8 cellular contexts compared by ENCODE assay signal in the genomic region with DNA sequence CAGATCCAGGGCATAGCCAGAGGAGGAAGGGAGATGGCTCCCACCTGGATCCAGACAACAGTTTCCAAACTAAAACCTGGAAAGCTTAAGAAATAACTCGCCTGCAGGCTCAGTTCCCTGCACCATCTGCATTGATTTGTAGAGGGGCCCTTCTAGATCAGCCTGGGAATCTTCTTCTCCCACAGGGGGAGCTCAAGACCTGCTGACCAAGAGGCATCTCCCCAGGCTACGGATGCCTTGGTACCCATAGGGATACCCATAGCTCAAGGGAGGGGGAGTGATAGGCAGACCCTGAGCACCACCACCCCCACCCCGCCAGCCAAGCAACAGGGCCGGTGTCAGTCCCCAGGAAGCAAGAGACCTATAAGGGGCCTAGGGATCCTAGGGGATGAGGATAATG. TPM values are rescaled to one million over a fixed set of nuclear protein-coding genes. Genes with fewer than 3 reads are reported as not detected.
A peak's percentile ranks its signal among the peaks of the same experiment; 100 is the strongest.
DNase-seq lines count a peak whose midpoint lies in the region; ATAC-seq and TF ChIP-seq lines count a peak whose summit lies in the region.

No MANE protein-coding gene starts in this region.

- TF ChIP-seq POLR2A in prostate gland (IDR thresholded peaks at IDR 0.05): no peak

- H3K4me3 ChIP-seq in Loucy (ENCODE audit: low read length, poor library complexity, severe bottlenecking) (no peak overlapping the region), astrocyte of the spinal cord (ENCODE audit: low read depth, low read length) (no peak overlapping the region), prostate gland (no peak overlapping the region)

- no peak overlapping the region for H3K27ac Mint-ChIP-seq in osteocyte (ENCODE audit: unreplicated experiment)

- no peaks in the 10 kb centered on the region for H3K4me1 Mint-ChIP-seq in osteocyte (ENCODE audit: unreplicated experiment)

- H3K4me3 Mint-ChIP-seq in osteocyte (ENCODE audit: unreplicated experiment): no peak overlapping the region

- peaks cover 40% of the 10 kb centered on the region for H3K27me3 Mint-ChIP-seq in osteocyte (ENCODE audit: unreplicated experiment)

- H4K20me1 ChIP-seq in Loucy (ENCODE audit: insufficient read depth, low read length, poor library complexity, severe bottlenecking): no peaks in the 10 kb centered on the region

- no peak for DNase-seq in AG09319 (ENCODE audit: extremely low read depth, low read depth)
- DNase-seq in GM13976 (ENCODE audit: low spot score): peak; percentile 24
- DNase-seq in astrocyte of the spinal cord (ENCODE audit: low read depth, low spot score): peak; percentile 22
- no peak for DNase-seq in osteocyte (ENCODE audit: extremely low spot score, unreplicated experiment)
- no peak for DNase-seq in prostate gland (ENCODE audit: low spot score)

- in situ Hi-C loops in GM13976 (cut with MboI; ENCODE audit: low sequenced_read_pairs, unreplicated experiment): no loop called here
- in situ Hi-C loops in astrocyte of the spinal cord (cut with HindIII; ENCODE audit: low sequenced_read_pairs): no loop called here

- no peak for ATAC-seq in HG02763 (IDR thresholded peaks at IDR 0.05; ENCODE audit: unreplicated experiment)
- ATAC-seq in HG03045 (IDR thresholded peaks at IDR 0.05; ENCODE audit: unreplicated experiment): no peak

- H3K9me3 ChIP-seq in Loucy (ENCODE audit: insufficient read depth, low read depth, low read length): no peaks in the 10 kb centered on the region
- no peaks in the 10 kb centered on the region for H3K9me3 ChIP-seq in prostate gland

- H3K36me3 ChIP-seq in Loucy (ENCODE audit: insufficient read depth, low read length) (no peaks in the 10 kb centered on the region), prostate gland (no peaks in the 10 kb centered on the region)

- H3F3A ChIP-seq in Loucy (ENCODE audit: low read depth): no peaks in the 10 kb centered on the region

- no peaks in the 10 kb centered on the region for H3K9me2 ChIP-seq in Loucy (replicated peaks; ENCODE audit: low read depth, low read length)

- TF ChIP-seq CTCF in AG09319 (IDR thresholded peaks at IDR 0.05; ENCODE audit: low read depth, low read length) (peak; percentile 38), GM13976 (IDR thresholded peaks at IDR 0.05; ENCODE audit: borderline replicate concordance, control extremely low read depth, extremely low read depth, insufficient read depth, missing control alignments) (peak; percentile 36), Loucy (conservative IDR thresholded peaks at IDR 0.05; ENCODE audit: low read length) (peak; percentile 68), astrocyte of the spinal cord (IDR thresholded peaks at IDR 0.05; ENCODE audit: low read depth, low read length) (peak; percentile 54), osteocyte (IDR thresholded peaks at IDR 0.05) (peak; percentile 39), prostate gland (IDR thresholded peaks at IDR 0.05) (no peak)

- H3K4me1 ChIP-seq in Loucy (ENCODE audit: insufficient read depth, low read length, poor library complexity, severe bottlenecking) (peaks cover 4% of the 10 kb centered on the region), prostate gland (replicated peaks) (no peaks in the 10 kb centered on the region)

- H3K27me3 ChIP-seq in Loucy (ENCODE audit: insufficient read depth, low read length, poor library complexity, severe bottlenecking) (no peaks in the 10 kb centered on the region), prostate gland (replicated peaks; ENCODE audit: insufficient read depth) (no peaks in the 10 kb centered on the region)

- H3K9ac ChIP-seq in Loucy (ENCODE audit: low read depth, low read length, poor library complexity, severe bottlenecking): no peak overlapping the region

- H2AFZ ChIP-seq in Loucy (ENCODE audit: low read length): no peak overlapping the region

- H3K4me2 ChIP-seq in Loucy (ENCODE audit: low read depth, low read length, poor library complexity, severe bottlenecking): no peak overlapping the region

- no peaks in the 10 kb centered on the region for H3K36me3 Mint-ChIP-seq in osteocyte (ENCODE audit: unreplicated experiment)

- intact Hi-C loops in prostate gland (cut with DNase I): no loop called here

- no peak overlapping the region for H3K27ac ChIP-seq in prostate gland

- WGBS in prostate gland: 61% methylated on average over 4 of the region's 4 CpGs

- no peaks in the 10 kb centered on the region for H3K79me2 ChIP-seq in Loucy (ENCODE audit: insufficient read depth, low read length)

- no peaks in the 10 kb centered on the region for H3K9me3 Mint-ChIP-seq in osteocyte (ENCODE audit: unreplicated experiment)

RNA-seq across cellular contexts. Expression of a gene that starts 28.0 kb away (rescaled TPM):
- total RNA-seq in osteocyte (not detected in 2 replicates), prostate gland (under 1 TPM in 1 of 2 donors, not detected in 1; 0.80 TPM)

Comparison
In these comparisons a context has a peak if more than half of its experiments do, and no peak if none do; other contexts are left out.
1. DNase-seq: peak in GM13976 (single experiment) and astrocyte of the spinal cord (single experiment); none in AG09319 (single experiment), osteocyte (single experiment) and prostate gland (single experiment).
2. CTCF ChIP-seq: peak in AG09319 (single experiment), GM13976 (single experiment), Loucy (single experiment), astrocyte of the spinal cord (single experiment) and osteocyte (single experiment); none in prostate gland (0 of 4).